11 cellular contexts compared by ENCODE assay signal in the genomic region with DNA sequence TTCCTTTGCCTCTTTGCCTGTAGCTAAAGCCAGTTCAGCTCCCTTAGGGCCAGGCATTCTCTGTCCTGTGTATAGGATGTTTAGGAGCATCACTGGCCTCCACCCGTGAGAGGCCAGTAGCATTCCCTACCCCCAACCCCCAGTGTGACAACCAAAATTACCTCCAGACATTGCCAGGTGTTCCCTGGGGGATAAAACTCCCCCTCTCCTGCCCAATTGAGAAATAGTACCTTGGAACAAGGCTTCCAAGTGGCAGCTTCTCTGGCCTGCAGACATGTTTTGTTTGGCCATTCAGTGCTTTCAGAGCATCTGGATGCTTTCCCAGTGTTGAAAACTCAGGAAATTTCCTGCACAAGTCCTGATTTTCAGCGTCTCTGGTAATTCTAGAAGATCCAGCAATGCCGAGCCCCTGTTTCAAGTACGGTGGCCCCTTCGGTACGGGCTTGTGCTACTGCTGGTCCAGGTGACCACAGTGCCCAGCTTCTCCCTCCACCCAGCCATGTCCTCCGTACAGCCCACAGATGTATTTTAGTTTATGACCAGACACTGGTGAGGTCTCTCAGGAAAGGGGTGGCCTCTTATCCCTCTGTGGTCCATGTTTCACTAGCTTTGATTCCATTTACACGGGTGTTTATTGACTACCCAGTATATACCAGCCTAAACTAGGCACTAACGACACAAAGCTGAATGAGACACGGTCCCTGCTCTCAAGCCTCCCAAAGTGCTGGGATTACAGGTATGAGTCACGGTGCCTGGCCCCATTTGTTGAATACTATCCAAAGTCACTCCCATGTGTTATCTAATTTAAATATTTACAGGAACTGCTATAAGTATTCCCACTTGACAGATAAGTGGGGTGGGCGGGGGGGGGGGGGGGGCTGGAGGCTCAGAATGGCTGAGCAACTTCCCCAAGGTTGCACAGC.
DNase-seq lines count a peak whose midpoint lies in the region; TF ChIP-seq lines count a peak whose summit lies in the region.
"Had no signal": no experiment of that assay in that cellular context is flagged by ENCODE, and none has a peak within 500 bp of the region (broad histone marks: within the 10 kb centered on the region; RNA-seq: fewer than 3 reads in every experiment).

No MANE protein-coding gene starts in this region.

- TF ChIP-seq CTCF in fibroblast of mammary gland (conservative IDR thresholded peaks at IDR 0.05; ENCODE audit: control insufficient read depth, insufficient read depth, low read depth, low read length): no peak
- TF ChIP-seq CTCF in sigmoid colon (IDR thresholded peaks at IDR 0.05): no peak

- intact Hi-C loops in sigmoid colon (cut with DNase I): no loop called here

- H3K4me3 ChIP-seq in fibroblast of mammary gland (ENCODE audit: control insufficient read depth, low read depth, low read length) (no peak overlapping the region), sigmoid colon (no peak overlapping the region)
- H3K4me3 ChIP-seq: cardiac muscle cell had no signal

- TF ChIP-seq EP300 in sigmoid colon (IDR thresholded peaks at IDR 0.05): no peak

- H3K27ac ChIP-seq in sigmoid colon: no peak overlapping the region
- H3K27ac ChIP-seq: cardiac muscle cell had no signal

- WGBS in sigmoid colon, 2 donors: 24 to 60% methylated on average over 12 of the region's 12 CpGs

- no peaks in the 10 kb centered on the region for H3K36me3 ChIP-seq in sigmoid colon
- H3K36me3 ChIP-seq: cardiac muscle cell had no signal

- H3K9me3 ChIP-seq in sigmoid colon: no peaks in the 10 kb centered on the region

- TF ChIP-seq POLR2A in sigmoid colon (IDR thresholded peaks at IDR 0.05): no peak

- DNase-seq in DMS53 treated with DMSO at 0.1 percent for 48 hours (lab: John Stamatoyannopoulos, UW; ENCODE audit: unreplicated experiment) (peak; percentile 0), RKO (ENCODE audit: low spot score) (peak; percentile 20), fibroblast of mammary gland (ENCODE audit: low read depth) (peak; percentile 54), pons (ENCODE audit: low spot score) (peak; percentile 82), glomerular visceral epithelial cell (ENCODE audit: extremely low spot score) (no peak), sigmoid colon (no peak), NCI-H2081 (lab: John Stamatoyannopoulos, UW) (no peak), GM19238 (ENCODE audit: insufficient read length, low spot score) (no peak)
- DNase-seq: DMS 273 treated with DMSO at 0.1 percent for 48 hours, NCI-H1694 had no signal

- H3K4me1 ChIP-seq in sigmoid colon: peaks cover 0 to 9% (median 0%) of the 10 kb centered on the region in 4 donors

- H3K27me3 ChIP-seq in sigmoid colon: no peaks in the 10 kb centered on the region
- H3K27me3 ChIP-seq: cardiac muscle cell had no signal

Comparison
In these comparisons a context has a peak if more than half of its experiments do, and no peak if none do; other contexts are left out.
1. DNase-seq: peak in DMS53 treated with DMSO at 0.1 percent for 48 hours (single experiment), RKO (single experiment), fibroblast of mammary gland (single experiment) and pons (single experiment); none in glomerular visceral epithelial cell (single experiment), sigmoid colon (single experiment), NCI-H2081 (0 of 2) and GM19238 (single experiment).